In genomic region chr7:121328508-121329459, GRCh38 we compare ENCODE assay signal across 9 cellular contexts. TPM values are rescaled to one million over a fixed set of nuclear protein-coding genes. Genes with fewer than 3 reads are reported as not detected.
DNase-seq lines count a peak whose midpoint lies in the region; ATAC-seq and TF ChIP-seq lines count a peak whose summit lies in the region.
"Had no signal": no experiment of that assay in that cellular context is flagged by ENCODE, and none has a peak within 500 bp of the region (broad histone marks: within the 10 kb centered on the region; RNA-seq: fewer than 3 reads in every experiment).

A gene with protein sequence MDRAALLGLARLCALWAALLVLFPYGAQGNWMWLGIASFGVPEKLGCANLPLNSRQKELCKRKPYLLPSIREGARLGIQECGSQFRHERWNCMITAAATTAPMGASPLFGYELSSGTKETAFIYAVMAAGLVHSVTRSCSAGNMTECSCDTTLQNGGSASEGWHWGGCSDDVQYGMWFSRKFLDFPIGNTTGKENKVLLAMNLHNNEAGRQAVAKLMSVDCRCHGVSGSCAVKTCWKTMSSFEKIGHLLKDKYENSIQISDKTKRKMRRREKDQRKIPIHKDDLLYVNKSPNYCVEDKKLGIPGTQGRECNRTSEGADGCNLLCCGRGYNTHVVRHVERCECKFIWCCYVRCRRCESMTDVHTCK (plus strand): TSS chr7:121329000. CDS start chr7:121329293, 293 bp downstream.

- peak within 1 kb of the TSS; percentile 61 for H3K4me3 Mint-ChIP-seq in activated naive CD8-positive, alpha-beta T cell treated with anti-CD3 and anti-CD28 coated beads, Interleukin-2, amount 10 ng/mL, durations not matched to agents 7 days and 5 days

- WGBS in stomach, 5 donors, result 14 to 19% (median 17%) methylated on average over 30 to 40 of the region's 40 CpGs

- intact Hi-C loops in stomach (cut with DNase I; ENCODE audit: low total_unique reads), result no loop called here

- no peaks in the 10 kb centered on the region for H3K36me3 Mint-ChIP-seq in activated naive CD8-positive, alpha-beta T cell treated with anti-CD3 and anti-CD28 coated beads, Interleukin-2, amount 10 ng/mL, durations not matched to agents 7 days and 5 days

- no peak for TF ChIP-seq EP300 in stomach (IDR thresholded peaks at IDR 0.05)

- no peak within 1 kb of the TSS for H3K27ac Mint-ChIP-seq in activated naive CD8-positive, alpha-beta T cell treated with anti-CD3 and anti-CD28 coated beads, Interleukin-2, amount 10 ng/mL, durations not matched to agents 7 days and 5 days
- H3K27ac Mint-ChIP-seq: activated naive CD4-positive, alpha-beta T cell treated with anti-CD3 and anti-CD28 coated beads, Interleukin-2, amount 50 U/mL, for 72 hours had no signal

- peaks cover 10% of the 10 kb centered on the region for H3K4me1 Mint-ChIP-seq in activated naive CD8-positive, alpha-beta T cell treated with anti-CD3 and anti-CD28 coated beads, Interleukin-2, amount 10 ng/mL, durations not matched to agents 7 days and 5 days

- no peaks in the 10 kb centered on the region for H3K9me3 Mint-ChIP-seq in activated naive CD8-positive, alpha-beta T cell treated with anti-CD3 and anti-CD28 coated beads, Interleukin-2, amount 10 ng/mL, durations not matched to agents 7 days and 5 days
- H3K9me3 Mint-ChIP-seq: activated naive CD4-positive, alpha-beta T cell treated with anti-CD3 and anti-CD28 coated beads, Interleukin-2, amount 50 U/mL, for 72 hours had no signal

- DNase-seq in AG04450 (ENCODE audit: low read depth, low spot score) (no peak), iPS-NIHi7 (ENCODE audit: extremely low spot score) (peak; percentile 88), stomach (no peak), GM20000 (ENCODE audit: low spot score) (no peak), GM19238 (ENCODE audit: insufficient read length, low spot score) (no peak)
- DNase-seq in activated naive CD8-positive, alpha-beta T cell treated with anti-CD3 and anti-CD28 coated beads, Interleukin-2, amount 10 ng/mL, durations not matched to agents 7 days and 5 days, result no peak

- no peak for TF ChIP-seq POLR2A in stomach (IDR thresholded peaks at IDR 0.05)

- H3K9me3 ChIP-seq in AG04450 (ENCODE audit: control insufficient read depth, insufficient read depth, low read length), result no peaks in the 10 kb centered on the region; the same call in 1 of the 2 replicates
- no peaks in the 10 kb centered on the region for H3K9me3 ChIP-seq in stomach

- TF ChIP-seq CTCF in AG04450 (IDR thresholded peaks at IDR 0.05; ENCODE audit: low read depth, low read length) (no peak), stomach (IDR thresholded peaks at IDR 0.05) (no peak), GM20000 (IDR thresholded peaks at IDR 0.05; ENCODE audit: extremely low read depth, missing control alignments) (no peak)

- H3K27me3 Mint-ChIP-seq in activated naive CD8-positive, alpha-beta T cell treated with anti-CD3 and anti-CD28 coated beads, Interleukin-2, amount 10 ng/mL, durations not matched to agents 7 days and 5 days, result peaks cover 67% of the 10 kb centered on the region

- POLR2A ChIA-PET in AG04450 (lab: Yijun Ruan, JAX), result interaction anchor here (0.7 to 1.2 kb wide), 3 partner anchors 40 to 338 kb away, joined by 3 to 4 read pairs (median 3); no protein-coding TSS in a partner anchor
- POLR2A ChIA-PET in activated naive CD8-positive, alpha-beta T cell treated with anti-CD3 and anti-CD28 coated beads, Interleukin-2, amount 10 ng/mL, durations not matched to agents 7 days and 5 days (lab: Charles Lee), result no interaction called here

- no peaks in the 10 kb centered on the region for H3K36me3 ChIP-seq in stomach

- H3K4me3 ChIP-seq in AG04450 (ENCODE audit: low read depth, low read length) (peak within 1 kb of the TSS; percentile 63), stomach (peak within 1 kb of the TSS; percentile 34 to 53 (median 42))

- ATAC-seq in GM21723 (IDR thresholded peaks at IDR 0.05; ENCODE audit: unreplicated experiment) (peak; percentile 7), GM21423 (IDR thresholded peaks at IDR 0.05; ENCODE audit: unreplicated experiment) (no peak)
- no peak for ATAC-seq in activated naive CD8-positive, alpha-beta T cell treated with anti-CD3 and anti-CD28 coated beads, Interleukin-2, amount 10 ng/mL, durations not matched to agents 7 days and 5 days (ENCODE audit: low read depth)

- H3K27ac ChIP-seq in AG04450 (ENCODE audit: low read depth, low read length) (no peak within 1 kb of the TSS), stomach (no peak within 1 kb of the TSS)

- peaks cover 17 to 24% (median 20%) of the 10 kb centered on the region in 4 donors for H3K4me1 ChIP-seq in stomach

- H3K27me3 ChIP-seq in AG04450 (ENCODE audit: control insufficient read depth, insufficient read depth, low read length) (peaks cover 7% of the 10 kb centered on the region), stomach (peaks cover 4 to 72% (median 42%) of the 10 kb centered on the region in 3 donors)

- CTCF ChIA-PET in AG04450 (lab: Charles Lee), result interaction anchor here (0.7 kb wide), 1 partner anchor 68 kb away, joined by 3 read pairs; no protein-coding TSS in a partner anchor

RNA-seq across cellular contexts. Expression of the gene that starts here (rescaled TPM):
- polyA plus RNA-seq in AG04450 (2011; rRNA removed) (0.89 and 1.4 TPM in 2 replicates), stomach (under 1 TPM in 1 of 3 donors, not detected in 2; 0.05 TPM)
- 2.7 and 4.9 TPM in 2 replicates for polyA minus RNA-seq in AG04450 (2011; rRNA and poly(A)+ RNA removed)
- not detected for total RNA-seq in activated naive CD8-positive, alpha-beta T cell treated with anti-CD3 and anti-CD28 coated beads, Interleukin-2, amount 10 ng/mL, durations not matched to agents 7 days and 5 days
- under 1 TPM in 1 of 5 donors, not detected in 4; 0.37 TPM for total RNA-seq in stomach
- total RNA-seq: activated naive CD4-positive, alpha-beta T cell treated with anti-CD3 and anti-CD28 coated beads, Interleukin-2, amount 50 U/mL, for 72 hours had no signal
